Comparison of ENCODE assay signal across 40 cellular contexts in the genomic region with DNA sequence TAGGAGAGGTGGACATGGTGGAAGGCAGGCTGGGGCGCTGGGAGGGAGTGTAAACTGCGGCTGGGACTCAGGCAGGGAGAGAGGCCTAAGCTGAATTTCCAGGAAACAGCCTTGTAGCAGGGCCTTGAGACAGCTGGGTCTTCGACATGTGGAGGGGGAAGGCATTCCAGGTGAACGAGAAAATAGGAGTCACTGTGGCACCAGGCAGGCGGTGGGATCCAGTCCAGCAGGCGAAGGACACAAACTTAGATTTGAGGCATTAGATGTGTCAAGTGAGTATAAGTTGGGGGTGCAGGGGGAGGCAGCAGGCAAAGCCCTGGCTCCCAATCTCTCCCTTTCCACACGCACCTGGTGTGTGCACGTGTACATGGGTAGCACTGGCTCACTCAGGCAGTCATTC.
"Had no signal": no experiment of that assay in that cellular context is flagged by ENCODE, and none has a peak within 500 bp of the region (broad histone marks: within the 10 kb centered on the region; RNA-seq: fewer than 3 reads in every experiment).

No MANE protein-coding gene starts in this region.

- DNase-seq: activated CD4-positive, alpha-beta T cell treated with anti-CD3 and anti-CD28 coated beads for 36 hours; activated CD4-positive, alpha-beta T cell treated with anti-CD3 and anti-CD28 coated beads, Interleukin-2, amount 50 U/mL, for 48 hours; activated CD8-positive, alpha-beta memory T cell treated with anti-CD3 and anti-CD28 coated beads for 24 hours; activated CD8-positive, alpha-beta memory T cell treated with anti-CD3 and anti-CD28 coated beads, Interleukin-2, amount 10 ng/mL, durations not matched to agents 7 days and 5 days; activated CD8-positive, alpha-beta memory T cell treated with anti-CD3 and anti-CD28 coated beads, Interleukin-2, amount 50 U/mL, for 48 hours; activated effector memory CD4-positive, alpha-beta T cell treated with Interleukin-2 at 50 U/mL for 16 hours; activated naive CD4-positive, alpha-beta T cell; activated naive CD8-positive, alpha-beta T cell treated with anti-CD3 and anti-CD28 coated beads, Interleukin-2, amount 10 ng/mL, durations not matched to agents 7 days and 5 days; activated T-cell treated with anti-CD3 and anti-CD28 coated beads, Interleukin-2, amount 50 U/mL, for 48 hours; amygdala; body of pancreas; caudate nucleus; Kasumi-1; KG1; MG63; NCI-H1048; NCI-H1105 treated with DMSO at 0.1 percent for 48 hours; NCI-H1436; NCI-H1694; NCI-H1930; NCI-H2081 treated with DMSO at 0.1 percent for 48 hours; NCI-H226; NCI-H446 treated with DMSO at 0.1 percent for 48 hours; NCI-H524; NCI-H69; NK-92 treated with Interleukin-12 subunit alpha and Interleukin-12 subunit beta, amount 100 ng/mL, for 24 hours; PC-3; Peyer's patch; SHP77; SJCRH30; SK-N-SH had no signal

- H3K27me3 Mint-ChIP-seq: activated CD4-positive, alpha-beta T cell treated with anti-CD3 and anti-CD28 coated beads for 36 hours; activated CD4-positive, alpha-beta T cell treated with anti-CD3 and anti-CD28 coated beads, Interleukin-2, amount 10 ng/mL, durations not matched to agents 7 days and 5 days; activated naive CD4-positive, alpha-beta T cell treated with anti-CD3 and anti-CD28 coated beads, Interleukin-2, amount 50 U/mL, for 24 hours had no signal

- H3K27ac ChIP-seq: ascending aorta, body of pancreas, breast epithelium, Peyer's patch, RWPE1, SJCRH30 had no signal

- H3K36me3 Mint-ChIP-seq: activated CD8-positive, alpha-beta memory T cell treated with anti-CD3 and anti-CD28 coated beads, Interleukin-2, amount 10 ng/mL, durations not matched to agents 7 days and 5 days; activated naive CD4-positive, alpha-beta T cell treated with anti-CD3 and anti-CD28 coated beads, Interleukin-2, amount 50 U/mL, for 24 hours; activated naive CD8-positive, alpha-beta T cell treated with anti-CD3 and anti-CD28 coated beads, Interleukin-2, amount 10 ng/mL, durations not matched to agents 7 days and 5 days; WTC11 had no signal

- ATAC-seq: activated CD4-positive, alpha-beta T cell treated with anti-CD3 and anti-CD28 coated beads for 36 hours; activated CD4-positive, CD25-positive, alpha-beta regulatory T cell treated with anti-CD3 and anti-CD28 coated beads, Interleukin-2, amount 50 U/mL, for 24 hours; activated CD8-positive, alpha-beta memory T cell treated with anti-CD3 and anti-CD28 coated beads, Interleukin-2, amount 10 ng/mL, durations not matched to agents 7 days and 5 days; body of pancreas; PC-3; WTC11 had no signal

- H3K27ac Mint-ChIP-seq: activated CD4-positive, alpha-beta T cell treated with anti-CD3 and anti-CD28 coated beads for 36 hours; activated CD4-positive, alpha-beta T cell treated with anti-CD3 and anti-CD28 coated beads, Interleukin-2, amount 10 ng/mL, durations not matched to agents 7 days and 5 days; activated CD8-positive, alpha-beta memory T cell treated with anti-CD3 and anti-CD28 coated beads, Interleukin-2, amount 10 ng/mL, durations not matched to agents 7 days and 5 days; activated naive CD4-positive, alpha-beta T cell treated with anti-CD3 and anti-CD28 coated beads, Interleukin-2, amount 50 U/mL, for 24 hours; activated naive CD8-positive, alpha-beta T cell treated with anti-CD3 and anti-CD28 coated beads, Interleukin-2, amount 10 ng/mL, durations not matched to agents 7 days and 5 days; T-helper 1 cell treated with Interleukin-12 subunit alpha and Interleukin-12 subunit beta and Interleukin-4 antibody, amounts not matched to agents 30 μg/mL and 1 μg/mL, for 36 hours; T-helper 2 cell treated with Interferon-gamma antibody and Interleukin-4, amounts not matched to agents 5 μg/mL and 100 μg/mL, for 36 hours; WTC11 had no signal

- H3K27me3 ChIP-seq: ascending aorta, body of pancreas, breast epithelium, MG63, Peyer's patch, SJCRH30 had no signal

- H3K4me1 ChIP-seq: ascending aorta, body of pancreas, breast epithelium, Peyer's patch, SJCRH30 had no signal

- H3K4me2 ChIP-seq: SK-N-SH had no signal

- H3K9me3 Mint-ChIP-seq: activated CD4-positive, alpha-beta T cell treated with anti-CD3 and anti-CD28 coated beads, Interleukin-2, amount 10 ng/mL, durations not matched to agents 7 days and 5 days; activated naive CD4-positive, alpha-beta T cell treated with anti-CD3 and anti-CD28 coated beads, Interleukin-2, amount 50 U/mL, for 24 hours; activated naive CD8-positive, alpha-beta T cell treated with anti-CD3 and anti-CD28 coated beads, Interleukin-2, amount 10 ng/mL, durations not matched to agents 7 days and 5 days; T-helper 1 cell treated with Interleukin-12 subunit alpha and Interleukin-12 subunit beta and Interleukin-4 antibody, amounts not matched to agents 30 μg/mL and 1 μg/mL, for 36 hours; T-helper 2 cell treated with Interferon-gamma antibody and Interleukin-4, amounts not matched to agents 5 μg/mL and 100 μg/mL, for 36 hours; WTC11 had no signal

- H3K9ac ChIP-seq: SK-N-SH had no signal

- H3K4me3 Mint-ChIP-seq: activated CD4-positive, alpha-beta T cell treated with anti-CD3 and anti-CD28 coated beads for 36 hours; activated CD4-positive, alpha-beta T cell treated with anti-CD3 and anti-CD28 coated beads, Interleukin-2, amount 10 ng/mL, durations not matched to agents 7 days and 5 days; activated CD8-positive, alpha-beta memory T cell treated with anti-CD3 and anti-CD28 coated beads, Interleukin-2, amount 10 ng/mL, durations not matched to agents 7 days and 5 days; activated naive CD4-positive, alpha-beta T cell treated with anti-CD3 and anti-CD28 coated beads, Interleukin-2, amount 50 U/mL, for 24 hours; activated naive CD8-positive, alpha-beta T cell treated with anti-CD3 and anti-CD28 coated beads, Interleukin-2, amount 10 ng/mL, durations not matched to agents 7 days and 5 days; T-helper 1 cell treated with Interleukin-12 subunit alpha and Interleukin-12 subunit beta and Interleukin-4 antibody, amounts not matched to agents 30 μg/mL and 1 μg/mL, for 36 hours; T-helper 2 cell treated with Interferon-gamma antibody and Interleukin-4, amounts not matched to agents 5 μg/mL and 100 μg/mL, for 36 hours; WTC11 had no signal

- H3K36me3 ChIP-seq: ascending aorta, breast epithelium, MG63, Peyer's patch, SJCRH30 had no signal

- H3K4me3 ChIP-seq: ascending aorta, body of pancreas, breast epithelium, MG63, Peyer's patch, SJCRH30 had no signal

- H3K4me1 Mint-ChIP-seq: activated CD4-positive, alpha-beta T cell treated with anti-CD3 and anti-CD28 coated beads for 36 hours; activated CD4-positive, alpha-beta T cell treated with anti-CD3 and anti-CD28 coated beads, Interleukin-2, amount 10 ng/mL, durations not matched to agents 7 days and 5 days; activated CD8-positive, alpha-beta memory T cell treated with anti-CD3 and anti-CD28 coated beads, Interleukin-2, amount 10 ng/mL, durations not matched to agents 7 days and 5 days; activated naive CD4-positive, alpha-beta T cell treated with anti-CD3 and anti-CD28 coated beads, Interleukin-2, amount 50 U/mL, for 24 hours; activated naive CD8-positive, alpha-beta T cell treated with anti-CD3 and anti-CD28 coated beads, Interleukin-2, amount 10 ng/mL, durations not matched to agents 7 days and 5 days; WTC11 had no signal

- H3K9me3 ChIP-seq: ascending aorta, body of pancreas, breast epithelium, MG63, Peyer's patch, SJCRH30, SK-N-SH had no signal
